8 cellular contexts compared by ENCODE assay signal in the genomic region with DNA sequence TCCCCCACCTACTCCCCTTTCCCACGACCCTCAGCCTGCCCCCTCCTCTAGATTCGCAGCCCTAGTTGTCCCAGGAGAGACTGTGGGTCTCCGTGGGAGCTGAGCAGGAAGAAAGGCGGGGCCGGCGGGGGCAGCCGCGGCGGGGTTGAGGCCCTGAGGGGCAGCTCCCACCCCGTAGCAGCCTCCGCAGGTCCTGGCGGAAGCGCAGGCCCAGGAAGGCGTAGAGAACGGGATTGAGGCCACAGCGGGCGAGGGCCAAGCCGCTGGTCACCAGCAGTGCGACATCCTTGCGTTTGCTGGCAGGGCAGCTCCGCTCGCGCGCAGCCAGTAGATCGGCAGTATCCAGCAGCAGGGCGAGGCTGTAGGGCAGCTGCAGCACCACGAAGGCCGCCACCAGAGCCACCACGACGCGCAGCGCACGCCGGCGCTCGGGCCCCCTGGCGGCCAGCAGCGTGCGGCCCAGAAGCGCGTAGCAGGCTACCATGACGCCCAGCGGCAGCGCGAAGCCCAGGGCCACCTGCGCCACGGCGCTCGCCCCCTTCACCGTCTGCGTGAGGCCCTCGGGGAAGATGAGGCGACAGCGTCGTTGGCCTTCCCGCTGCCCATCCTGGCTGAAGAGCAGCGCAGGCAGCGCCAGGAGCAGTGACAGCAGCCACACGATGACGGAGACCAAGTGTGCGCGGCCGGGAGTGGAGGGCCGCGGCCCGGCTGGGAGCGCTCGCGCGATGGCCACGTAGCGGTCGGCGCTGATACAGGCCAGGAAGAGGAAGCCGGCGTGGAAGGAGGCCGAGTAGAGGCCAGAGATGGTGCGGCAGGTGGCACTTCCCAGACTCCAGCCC. TPM values are rescaled to one million over a fixed set of nuclear protein-coding genes. Genes with fewer than 3 reads are reported as not detected.
DNase-seq lines count a peak whose midpoint lies in the region; ATAC-seq and TF ChIP-seq lines count a peak whose summit lies in the region.

No MANE protein-coding gene starts in this region.

- peak; percentile 85 for DNase-seq in GM10266 (ENCODE audit: extremely low spot score)
- peak; percentile 40 to 71 for DNase-seq in Kasumi-1 (lab: John Stamatoyannopoulos, UW)
- DNase-seq in SK-N-DZ (ENCODE audit: low spot score): peak; percentile 90
- peak; percentile 62 for DNase-seq in amniotic epithelial cell (ENCODE audit: low read depth)
- peak; percentile 68 to 86 for DNase-seq in heart right ventricle
- peak; percentile 45 for DNase-seq in pons (ENCODE audit: low spot score)
- DNase-seq in putamen (ENCODE audit: low spot score): no peak

- peaks cover 35 to 86% (median 78%) of the 10 kb centered on the region in 9 donors for H3K4me1 ChIP-seq in heart right ventricle

- peak; percentile 27 to 47 (median 34) for ATAC-seq in heart right ventricle
- ATAC-seq in GM21360 (IDR thresholded peaks at IDR 0.05; ENCODE audit: unreplicated experiment): no peak

- H3K36me3 ChIP-seq in heart right ventricle: peaks cover 0 to 5% (median 0%) of the 10 kb centered on the region in 9 donors

- WGBS in heart right ventricle, 2 donors: 2 to 3% methylated on average over 78 of the region's 78 CpGs

- H3K27ac ChIP-seq in heart right ventricle: peak overlapping the region; percentile 70 to 98 (median 96)

- TF ChIP-seq CTCF in GM10266 (IDR thresholded peaks at IDR 0.05; ENCODE audit: control insufficient read depth, insufficient read depth, low read depth, missing control alignments) (peak; percentile 95), heart right ventricle (IDR thresholded peaks at IDR 0.05) (peak; percentile 81 to 96 (median 90))

- H3K27me3 ChIP-seq in heart right ventricle: peaks cover 0 to 51% (median 0%) of the 10 kb centered on the region in 7 donors

- no peaks in the 10 kb centered on the region for H3K9me3 ChIP-seq in heart right ventricle

- peak overlapping the region; percentile 15 to 99 (median 68) for H3K4me3 ChIP-seq in heart right ventricle

- intact Hi-C loops in heart right ventricle (cut with DNase I): loop anchor here (1.0 to 10.0 kb wide), 11 partner anchors 62 to 257 kb away; a partner anchor contains a TSS

RNA-seq across cellular contexts. Expression of a gene that starts 1.9 kb away (rescaled TPM):
- 35.0 and 43.0 TPM in 2 replicates for polyA plus RNA-seq in SK-N-DZ (2014; cell fraction: cytosol; rRNA removed)
- 23.4 and 33.9 TPM in 2 replicates for polyA plus RNA-seq in SK-N-DZ (2014; cell fraction: nucleus; rRNA removed)
- 1 to 10 TPM; 1.0 to 4.8 (median 1.7) TPM for total RNA-seq in heart right ventricle
- 1 to 10 TPM; 1.5 to 3.8 TPM for polyA plus RNA-seq in heart right ventricle

RNA-seq across cellular contexts. Expression of a gene that starts 2.6 kb away (rescaled TPM):
- 7.9 and 10.8 TPM in 2 replicates for polyA plus RNA-seq in SK-N-DZ (2014; cell fraction: cytosol; rRNA removed)
- 64.4 and 94.2 TPM in 2 replicates for polyA plus RNA-seq in SK-N-DZ (2014; cell fraction: nucleus; rRNA removed)
- total RNA-seq in heart right ventricle: 10 to 100 TPM in 2 of 10 donors, 1 to 10 TPM in 8; 2.2 to 28.3 (median 3.5) TPM
- polyA plus RNA-seq in heart right ventricle: 1 to 10 TPM; 2.3 to 9.6 TPM

RNA-seq across cellular contexts. Expression of a gene that starts 2.9 kb away (rescaled TPM):
- polyA plus RNA-seq in SK-N-DZ (2014; cell fraction: cytosol; rRNA removed): 23.6 and 40.7 TPM in 2 replicates
- polyA plus RNA-seq in SK-N-DZ (2014; cell fraction: nucleus; rRNA removed): 63.4 and 64.3 TPM in 2 replicates
- 10 to 100 TPM; 12.8 to 34.8 (median 22.0) TPM for total RNA-seq in heart right ventricle
- polyA plus RNA-seq in heart right ventricle: 10 to 100 TPM; 23.6 to 42.1 TPM

RNA-seq across cellular contexts. Expression of a gene that starts 20.6 kb away (rescaled TPM):
- 13.0 and 26.2 TPM in 2 replicates for polyA plus RNA-seq in SK-N-DZ (2014; cell fraction: cytosol; rRNA removed)
- polyA plus RNA-seq in SK-N-DZ (2014; cell fraction: nucleus; rRNA removed): 47.1 and 58.4 TPM in 2 replicates
- total RNA-seq in heart right ventricle: 10 to 100 TPM; 10.6 to 20.4 (median 14.7) TPM
- 10 to 100 TPM in 1 of 2 donors, 1 to 10 TPM in 1; 9.8 to 21.3 TPM for polyA plus RNA-seq in heart right ventricle
